Comparison of ENCODE assay signal across 9 cellular contexts in genomic region chr16:79768594-79768993, GRCh38.
DNase-seq lines count a peak whose midpoint lies in the region; TF ChIP-seq lines count a peak whose summit lies in the region.
"Had no signal": no experiment of that assay in that cellular context is flagged by ENCODE, and none has a peak within 500 bp of the region (broad histone marks: within the 10 kb centered on the region; RNA-seq: fewer than 3 reads in every experiment).

No MANE protein-coding gene starts in this region.

- no peaks in the 10 kb centered on the region for H3K9me3 ChIP-seq in MM.1S (replicated peaks; ENCODE audit: insufficient read depth, low read length)
- H3K9me3 ChIP-seq: SK-N-SH had no signal

- no peaks in the 10 kb centered on the region for H3K36me3 ChIP-seq in MM.1S (replicated peaks; ENCODE audit: insufficient read depth, low read length)

- no peaks in the 10 kb centered on the region for H3K79me2 ChIP-seq in MM.1S (ENCODE audit: low read length)

- peaks cover 4% of the 10 kb centered on the region; the same call in 1 of the 2 replicates for H3F3A ChIP-seq in MM.1S (ENCODE audit: insufficient read depth, low read length)

- H2AFZ ChIP-seq in MM.1S (ENCODE audit: low read length) = peak overlapping the region; percentile 75

- peak overlapping the region; percentile 58 for H3K4me3 ChIP-seq in MM.1S (ENCODE audit: low read length)

- H3K9me2 ChIP-seq in MM.1S (replicated peaks; ENCODE audit: insufficient read depth, low read length) = no peaks in the 10 kb centered on the region
- H3K9me2 ChIP-seq: SK-N-SH had no signal

- H3K4me2 ChIP-seq in MM.1S (ENCODE audit: low read depth, low read length) = peak overlapping the region; percentile 68
- H3K4me2 ChIP-seq: SK-N-SH had no signal

- H3K27ac ChIP-seq in MM.1S (ENCODE audit: low read length) (peak overlapping the region; percentile 62), caudate nucleus (ENCODE audit: low read depth, low read length) (peak overlapping the region; percentile 40), temporal lobe (ENCODE audit: low read depth, low read length) (peak overlapping the region; percentile 70)

- H4K20me1 ChIP-seq in MM.1S (ENCODE audit: insufficient read depth, low read length) = no peaks in the 10 kb centered on the region

- no peaks in the 10 kb centered on the region for H3K27me3 ChIP-seq in MM.1S (replicated peaks; ENCODE audit: insufficient read depth, low read length)

- H3K4me1 ChIP-seq in MM.1S (ENCODE audit: low read length) = peaks cover 10% of the 10 kb centered on the region; the same call in 1 of the 2 replicates

- DNase-seq in MM.1S (no peak), caudate nucleus (lab: John Stamatoyannopoulos, UW) (peak in 10 of 61 donors; percentile 3 to 71 (median 10)), midbrain (lab: John Stamatoyannopoulos, UW) (peak; percentile 19), Kasumi-1 (lab: John Stamatoyannopoulos, UW) (no peak), NCI-H510A treated with DMSO at 0.1 percent for 48 hours (lab: John Stamatoyannopoulos, UW) (no peak)
- DNase-seq in NK-92 treated with Interleukin-12 subunit alpha and Interleukin-12 subunit beta, amount 100 ng/mL, for 24 hours (lab: John Stamatoyannopoulos, UW) = no peak
- DNase-seq: SK-N-SH; stimulated activated CD4-positive, alpha-beta T cell treated with anti-CD3 and anti-CD28 coated beads, Interleukin-2, amount 100 ng/mL, for 24 hours had no signal

- TF ChIP-seq CTCF in MM.1S (IDR thresholded peaks at IDR 0.05; ENCODE audit: low read length) = no peak

- peak overlapping the region; percentile 67 for H3K9ac ChIP-seq in MM.1S (ENCODE audit: low read length)
- H3K9ac ChIP-seq: SK-N-SH had no signal
